18 cellular contexts compared by ENCODE assay signal in the genomic region with DNA sequence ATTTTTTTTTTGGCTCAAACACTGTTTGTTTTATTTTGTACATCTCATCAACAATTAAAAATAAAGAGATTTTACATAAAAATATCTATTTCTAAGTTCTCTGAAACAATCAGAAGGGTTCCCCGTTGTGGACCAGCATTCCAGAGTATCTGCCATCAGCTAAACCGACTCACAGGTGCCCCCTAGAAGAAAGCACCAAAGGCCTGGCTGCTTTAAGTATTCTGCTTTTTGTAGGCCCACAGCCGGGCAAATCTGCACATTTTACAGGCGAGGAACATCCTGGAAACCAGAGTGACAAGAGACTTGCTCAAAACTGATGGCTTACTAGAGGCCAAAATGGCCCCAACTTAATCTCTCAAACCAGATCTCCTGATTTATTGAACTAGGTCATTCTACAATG.
A peak's percentile ranks its signal among the peaks of the same experiment; 100 is the strongest.
DNase-seq lines count a peak whose midpoint lies in the region; ATAC-seq and TF ChIP-seq lines count a peak whose summit lies in the region.
"Had no signal": no experiment of that assay in that cellular context is flagged by ENCODE, and none has a peak within 500 bp of the region (broad histone marks: within the 10 kb centered on the region; RNA-seq: fewer than 3 reads in every experiment).

No MANE protein-coding gene starts in this region.

- H3K4me1 Mint-ChIP-seq in WTC11 = peaks cover 24% of the 10 kb centered on the region

- no peaks in the 10 kb centered on the region for H3K9me3 Mint-ChIP-seq in WTC11
- H3K9me3 Mint-ChIP-seq: T-cell had no signal

- peak overlapping the region in 1 of 2 experiments; percentile 64 for H3K4ac ChIP-seq in mesenchymal stem cell (ENCODE audit: low read depth in 1 of 2, low read length in 2 of 2)

- H3K4me3 Mint-ChIP-seq in WTC11 = no peak overlapping the region
- H3K4me3 Mint-ChIP-seq: T-cell had no signal

- H3K4me1 ChIP-seq in mesenchymal stem cell (ENCODE audit: control insufficient read depth, insufficient read depth, low read depth, low read length) (peaks cover 7% of the 10 kb centered on the region), upper lobe of left lung (peaks cover 0 to 12% (median 5%) of the 10 kb centered on the region in 4 donors)

- peak overlapping the region; percentile 96 for H2AK5ac ChIP-seq in mesenchymal stem cell (ENCODE audit: low read length, severe bottlenecking)

- no peaks in the 10 kb centered on the region for H3K79me1 ChIP-seq in mesenchymal stem cell (replicated peaks; ENCODE audit: low read length, poor library complexity, severe bottlenecking)

- H3K14ac ChIP-seq in mesenchymal stem cell (ENCODE audit: low read length in 2 of 2) = no peak overlapping the region

- 97% methylated on average over 4 of the region's 4 CpGs for WGBS in mesenchymal stem cell
- 80 to 94% methylated on average over 4 of the region's 4 CpGs for WGBS in upper lobe of left lung, 2 donors

- TF ChIP-seq CTCF in WTC11 (IDR thresholded peaks at IDR 0.05) (no peak), upper lobe of left lung (IDR thresholded peaks at IDR 0.05) (no peak)

- no peak for TF ChIP-seq EP300 in upper lobe of left lung (IDR thresholded peaks at IDR 0.05)

- H3K18ac ChIP-seq in mesenchymal stem cell (ENCODE audit: low read depth in 1 of 2, low read length in 2 of 2) = peak overlapping the region in 1 of 2 experiments; percentile 12

- DNase-seq in NCI-H82 (lab: John Stamatoyannopoulos, UW) = peak; percentile 0
- DNase-seq in NCI-H82 treated with DMSO at 0.1 percent for 48 hours (lab: John Stamatoyannopoulos, UW; ENCODE audit: unreplicated experiment) = no peak
- peak; percentile 11 for DNase-seq in WTC11 (ENCODE audit: low spot score)
- no peak for DNase-seq in mesenchymal stem cell
- DNase-seq in NCI-H1092 (lab: John Stamatoyannopoulos, UW) = no peak
- DNase-seq in NCI-H748 treated with DMSO at 0.1 percent for 48 hours (lab: John Stamatoyannopoulos, UW) = no peak
- no peak for DNase-seq in upper lobe of left lung
- DNase-seq: DMS53, NCI-H1048, NCI-H146, NCI-H2081, NCI-H774, T-cell had no signal

- no peak overlapping the region for H4K91ac ChIP-seq in mesenchymal stem cell (ENCODE audit: low read length)

- no peaks in the 10 kb centered on the region for H3K36me3 ChIP-seq in mesenchymal stem cell (ENCODE audit: control insufficient read depth in 1 of 2, insufficient read depth in 2 of 2, low read depth in 1 of 2, low read length in 2 of 2)
- no peaks in the 10 kb centered on the region for H3K36me3 ChIP-seq in upper lobe of left lung
- H3K36me3 ChIP-seq: BLaER1 treated with 17β-estradiol and CSF1 and Interleukin-3, amounts not matched to agents 10 nM and 100 nM had no signal

- H2BK12ac ChIP-seq in mesenchymal stem cell (ENCODE audit: low read length in 2 of 2) = peak overlapping the region in 1 of 2 experiments; percentile 89

- no peak overlapping the region for H3K9ac ChIP-seq in mesenchymal stem cell (ENCODE audit: low read length)
- H3K9ac ChIP-seq: BLaER1 treated with 17β-estradiol and CSF1 and Interleukin-3, amounts not matched to agents 10 nM and 100 nM had no signal

- H3K4me3 ChIP-seq in mesenchymal stem cell (ENCODE audit: insufficient read depth in 1 of 2, low read depth in 1 of 2, low read length in 2 of 2) = no peak overlapping the region
- no peak overlapping the region for H3K4me3 ChIP-seq in upper lobe of left lung
- H3K4me3 ChIP-seq: BLaER1 treated with 17β-estradiol and CSF1 and Interleukin-3, amounts not matched to agents 10 nM and 100 nM had no signal

- H3K27ac Mint-ChIP-seq in WTC11 = no peak overlapping the region
- H3K27ac Mint-ChIP-seq: T-cell had no signal

- CTCF ChIA-PET in WTC11 (lab: Charles Lee) = no interaction called here

- no peaks in the 10 kb centered on the region for H3K27me3 ChIP-seq in mesenchymal stem cell (ENCODE audit: control insufficient read depth in 1 of 2, insufficient read depth in 1 of 2, low read length in 2 of 2)
- H3K27me3 ChIP-seq in upper lobe of left lung = no peaks in the 10 kb centered on the region
- H3K27me3 ChIP-seq: BLaER1 treated with 17β-estradiol and CSF1 and Interleukin-3, amounts not matched to agents 10 nM and 100 nM had no signal

- H3K36me3 Mint-ChIP-seq in WTC11 = no peaks in the 10 kb centered on the region
- H3K36me3 Mint-ChIP-seq: T-cell had no signal

- POLR2A ChIA-PET in WTC11 (lab: Charles Lee) = interaction anchor here (0.6 kb wide), 1 partner anchor 789 kb away, joined by 4 read pairs; no protein-coding TSS in a partner anchor

- TF ChIP-seq POLR2A in upper lobe of left lung (IDR thresholded peaks at IDR 0.05) = no peak

- no peak overlapping the region for H4K8ac ChIP-seq in mesenchymal stem cell (ENCODE audit: low read length)

- no peaks in the 10 kb centered on the region for H3K27me3 Mint-ChIP-seq in WTC11 (ENCODE audit: low read depth)

- H3K27ac ChIP-seq in mesenchymal stem cell (ENCODE audit: low read length, poor library complexity, severe bottlenecking) (no peak overlapping the region), upper lobe of left lung (no peak overlapping the region)

- H3K9me3 ChIP-seq in mesenchymal stem cell (ENCODE audit: control insufficient read depth, low read length) = no peaks in the 10 kb centered on the region
- no peaks in the 10 kb centered on the region for H3K9me3 ChIP-seq in upper lobe of left lung

- no peak overlapping the region for H2BK15ac ChIP-seq in mesenchymal stem cell (ENCODE audit: low read depth, poor library complexity, severe bottlenecking)

- H2AFZ ChIP-seq in mesenchymal stem cell (ENCODE audit: low read depth, low read length) = no peak overlapping the region

- peak; percentile 60; the same call in 1 of the 2 replicates for ATAC-seq in WTC11
- no peak for ATAC-seq in upper lobe of left lung (ENCODE audit: low FRiP score in 2 of 2)
- no peak for ATAC-seq in GM19452 (IDR thresholded peaks at IDR 0.05; ENCODE audit: unreplicated experiment)
- ATAC-seq: HCT116, Panc1, Right ventricle myocardium inferior, T-cell had no signal

- no peak overlapping the region for H3K23ac ChIP-seq in mesenchymal stem cell (ENCODE audit: low read length in 2 of 2)

- peak overlapping the region; percentile 49 for H2BK120ac ChIP-seq in mesenchymal stem cell (ENCODE audit: low read depth, low read length)

- H3K4me2 ChIP-seq in mesenchymal stem cell (ENCODE audit: low read length, poor library complexity, severe bottlenecking) = no peak overlapping the region

- no peak overlapping the region for H2BK5ac ChIP-seq in mesenchymal stem cell (ENCODE audit: low read depth, low read length, poor library complexity, severe bottlenecking)

TF ChIP-seq in WTC11, 78 proteins besides CTCF, POLR2A, EP300 and RAD21 (continues in another document):
- TF ChIP-seq SMAD4 (CRISPR knock-in tag; IDR thresholded peaks at IDR 0.05) = no peak
- TF ChIP-seq, protein P1, sequence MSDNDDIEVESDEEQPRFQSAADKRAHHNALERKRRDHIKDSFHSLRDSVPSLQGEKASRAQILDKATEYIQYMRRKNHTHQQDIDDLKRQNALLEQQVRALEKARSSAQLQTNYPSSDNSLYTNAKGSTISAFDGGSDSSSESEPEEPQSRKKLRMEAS (CRISPR knock-in tag; IDR thresholded peaks at IDR 0.05) = no peak
- no peak for TF ChIP-seq CBFB (CRISPR knock-in tag; IDR thresholded peaks at IDR 0.05; ENCODE audit: low read depth)
- TF ChIP-seq ZNF121 (CRISPR knock-in tag; IDR thresholded peaks at IDR 0.05) = no peak
- TF ChIP-seq MXD4 (CRISPR knock-in tag; IDR thresholded peaks at IDR 0.05; ENCODE audit: borderline replicate concordance) = no peak
- no peak for TF ChIP-seq ELF4 (CRISPR knock-in tag; IDR thresholded peaks at IDR 0.05; ENCODE audit: low read depth)
- no peak for TF ChIP-seq CREM (CRISPR knock-in tag; IDR thresholded peaks at IDR 0.05)
- no peak for TF ChIP-seq ZNF138 (CRISPR knock-in tag; conservative IDR thresholded peaks at IDR 0.05)
- TF ChIP-seq, protein P2, sequence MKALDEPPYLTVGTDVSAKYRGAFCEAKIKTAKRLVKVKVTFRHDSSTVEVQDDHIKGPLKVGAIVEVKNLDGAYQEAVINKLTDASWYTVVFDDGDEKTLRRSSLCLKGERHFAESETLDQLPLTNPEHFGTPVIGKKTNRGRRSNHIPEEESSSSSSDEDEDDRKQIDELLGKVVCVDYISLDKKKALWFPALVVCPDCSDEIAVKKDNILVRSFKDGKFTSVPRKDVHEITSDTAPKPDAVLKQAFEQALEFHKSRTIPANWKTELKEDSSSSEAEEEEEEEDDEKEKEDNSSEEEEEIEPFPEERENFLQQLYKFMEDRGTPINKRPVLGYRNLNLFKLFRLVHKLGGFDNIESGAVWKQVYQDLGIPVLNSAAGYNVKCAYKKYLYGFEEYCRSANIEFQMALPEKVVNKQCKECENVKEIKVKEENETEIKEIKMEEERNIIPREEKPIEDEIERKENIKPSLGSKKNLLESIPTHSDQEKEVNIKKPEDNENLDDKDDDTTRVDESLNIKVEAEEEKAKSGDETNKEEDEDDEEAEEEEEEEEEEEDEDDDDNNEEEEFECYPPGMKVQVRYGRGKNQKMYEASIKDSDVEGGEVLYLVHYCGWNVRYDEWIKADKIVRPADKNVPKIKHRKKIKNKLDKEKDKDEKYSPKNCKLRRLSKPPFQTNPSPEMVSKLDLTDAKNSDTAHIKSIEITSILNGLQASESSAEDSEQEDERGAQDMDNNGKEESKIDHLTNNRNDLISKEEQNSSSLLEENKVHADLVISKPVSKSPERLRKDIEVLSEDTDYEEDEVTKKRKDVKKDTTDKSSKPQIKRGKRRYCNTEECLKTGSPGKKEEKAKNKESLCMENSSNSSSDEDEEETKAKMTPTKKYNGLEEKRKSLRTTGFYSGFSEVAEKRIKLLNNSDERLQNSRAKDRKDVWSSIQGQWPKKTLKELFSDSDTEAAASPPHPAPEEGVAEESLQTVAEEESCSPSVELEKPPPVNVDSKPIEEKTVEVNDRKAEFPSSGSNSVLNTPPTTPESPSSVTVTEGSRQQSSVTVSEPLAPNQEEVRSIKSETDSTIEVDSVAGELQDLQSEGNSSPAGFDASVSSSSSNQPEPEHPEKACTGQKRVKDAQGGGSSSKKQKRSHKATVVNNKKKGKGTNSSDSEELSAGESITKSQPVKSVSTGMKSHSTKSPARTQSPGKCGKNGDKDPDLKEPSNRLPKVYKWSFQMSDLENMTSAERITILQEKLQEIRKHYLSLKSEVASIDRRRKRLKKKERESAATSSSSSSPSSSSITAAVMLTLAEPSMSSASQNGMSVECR (CRISPR knock-in tag; IDR thresholded peaks at IDR 0.05; ENCODE audit: borderline replicate concordance) = no peak
- TF ChIP-seq FOXP1 (CRISPR knock-in tag; IDR thresholded peaks at IDR 0.05; ENCODE audit: borderline replicate concordance) = no peak
- no peak for TF ChIP-seq ZNF317 (CRISPR knock-in tag; IDR thresholded peaks at IDR 0.05; ENCODE audit: borderline replicate concordance, low read depth)

Comparison
In these comparisons a context has a peak if more than half of its experiments do, and no peak if none do; other contexts are left out.
1. DNase-seq: peak in NCI-H82 (single experiment) and WTC11 (single experiment); none in NCI-H82 treated with DMSO at 0.1 percent for 48 hours (single experiment), mesenchymal stem cell (single experiment), NCI-H1092 (single experiment), NCI-H748 treated with DMSO at 0.1 percent for 48 hours (single experiment) and upper lobe of left lung (0 of 2).